ENCODE assay signal across 2 cellular contexts in the genomic region with DNA sequence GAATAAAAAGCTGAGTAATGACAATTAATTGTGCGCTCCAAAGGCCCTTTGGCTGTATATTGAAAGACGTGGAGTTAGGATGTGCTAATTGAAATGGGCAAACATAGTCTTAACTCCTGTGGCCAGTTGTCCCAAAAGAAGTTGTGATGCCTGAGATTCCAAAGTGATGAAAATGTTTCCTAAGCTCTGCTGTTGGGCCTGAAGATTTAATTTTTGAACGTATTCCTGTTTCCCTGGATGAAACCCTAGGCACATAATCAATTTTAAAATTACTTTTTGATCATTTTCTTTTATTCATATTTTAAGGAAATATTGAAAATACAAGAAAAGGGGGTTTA.
TF ChIP-seq lines count a peak whose summit lies in the region.

No MANE protein-coding gene starts in this region.

TF ChIP-seq in IMR-90, 13 proteins besides CTCF, POLR2A, EP300 and RAD21:
- TF ChIP-seq SMC3 (IDR thresholded peaks at IDR 0.05; ENCODE audit: low read depth, low read length) (no peak), NFE2L2 (IDR thresholded peaks at IDR 0.05; ENCODE audit: low read depth, low read length) (no peak), RCOR1 (IDR thresholded peaks at IDR 0.05; ENCODE audit: insufficient replicate concordance, low read length) (no peak), CEBPB (IDR thresholded peaks at IDR 0.05; ENCODE audit: low read depth, low read length) (no peak), MAZ (IDR thresholded peaks at IDR 0.05; ENCODE audit: borderline replicate concordance, low read depth, low read length) (no peak), RFX5 (IDR thresholded peaks at IDR 0.05; ENCODE audit: low read depth, low read length) (no peak), FOS (IDR thresholded peaks at IDR 0.05; ENCODE audit: low read depth, low read length) (no peak), CHD1 (IDR thresholded peaks at IDR 0.05; ENCODE audit: low read depth, low read length) (no peak), MXI1 (IDR thresholded peaks at IDR 0.05; ENCODE audit: borderline replicate concordance, low read depth, low read length) (no peak), BHLHE40 (IDR thresholded peaks at IDR 0.05; ENCODE audit: low read depth, low read length) (no peak), MAFK (IDR thresholded peaks at IDR 0.05; ENCODE audit: low read depth, low read length) (no peak)
- TF ChIP-seq, protein P1, sequence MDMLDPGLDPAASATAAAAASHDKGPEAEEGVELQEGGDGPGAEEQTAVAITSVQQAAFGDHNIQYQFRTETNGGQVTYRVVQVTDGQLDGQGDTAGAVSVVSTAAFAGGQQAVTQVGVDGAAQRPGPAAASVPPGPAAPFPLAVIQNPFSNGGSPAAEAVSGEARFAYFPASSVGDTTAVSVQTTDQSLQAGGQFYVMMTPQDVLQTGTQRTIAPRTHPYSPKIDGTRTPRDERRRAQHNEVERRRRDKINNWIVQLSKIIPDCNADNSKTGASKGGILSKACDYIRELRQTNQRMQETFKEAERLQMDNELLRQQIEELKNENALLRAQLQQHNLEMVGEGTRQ (IDR thresholded peaks at IDR 0.05; ENCODE audit: low read depth, low read length) = no peak
- TF ChIP-seq, protein P2, sequence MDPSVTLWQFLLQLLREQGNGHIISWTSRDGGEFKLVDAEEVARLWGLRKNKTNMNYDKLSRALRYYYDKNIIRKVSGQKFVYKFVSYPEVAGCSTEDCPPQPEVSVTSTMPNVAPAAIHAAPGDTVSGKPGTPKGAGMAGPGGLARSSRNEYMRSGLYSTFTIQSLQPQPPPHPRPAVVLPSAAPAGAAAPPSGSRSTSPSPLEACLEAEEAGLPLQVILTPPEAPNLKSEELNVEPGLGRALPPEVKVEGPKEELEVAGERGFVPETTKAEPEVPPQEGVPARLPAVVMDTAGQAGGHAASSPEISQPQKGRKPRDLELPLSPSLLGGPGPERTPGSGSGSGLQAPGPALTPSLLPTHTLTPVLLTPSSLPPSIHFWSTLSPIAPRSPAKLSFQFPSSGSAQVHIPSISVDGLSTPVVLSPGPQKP (IDR thresholded peaks at IDR 0.05; ENCODE audit: borderline replicate concordance, low read depth, low read length) = no peak

TF ChIP-seq in H1, 55 proteins besides CTCF, POLR2A, EP300 and RAD21:
- no peak for TF ChIP-seq PHF8 (conservative IDR thresholded peaks at IDR 0.05; ENCODE audit: low read depth, low read length)
- TF ChIP-seq, protein P1 (IDR thresholded peaks at IDR 0.05; ENCODE audit: low read length) = no peak
- TF ChIP-seq CREB1 (IDR thresholded peaks at IDR 0.05) = no peak
- no peak for TF ChIP-seq TAF1 (IDR thresholded peaks at IDR 0.05; ENCODE audit: low read depth, low read length)
- no peak for TF ChIP-seq HDAC2 (IDR thresholded peaks at IDR 0.05; ENCODE audit: borderline replicate concordance in 1 of 2, low read depth in 2 of 2, low read length in 2 of 2)
- TF ChIP-seq YY1 (IDR thresholded peaks at IDR 0.05; ENCODE audit: low read depth, low read length) = no peak
- TF ChIP-seq TEAD4 (IDR thresholded peaks at IDR 0.05; ENCODE audit: low read depth, low read length) = no peak
- no peak for TF ChIP-seq ASH2L (IDR thresholded peaks at IDR 0.05; ENCODE audit: low read length)
- no peak for TF ChIP-seq POU5F1 (IDR thresholded peaks at IDR 0.05; ENCODE audit: low read depth, low read length)
- TF ChIP-seq HDAC6 (IDR thresholded peaks at IDR 0.05; ENCODE audit: low read depth, low read length) = no peak
- TF ChIP-seq EGR1 (IDR thresholded peaks at IDR 0.05; ENCODE audit: borderline replicate concordance, low read depth, low read length) = no peak
- TF ChIP-seq SP1 (IDR thresholded peaks at IDR 0.05; ENCODE audit: low read depth, low read length) = no peak
- TF ChIP-seq, protein P3, sequence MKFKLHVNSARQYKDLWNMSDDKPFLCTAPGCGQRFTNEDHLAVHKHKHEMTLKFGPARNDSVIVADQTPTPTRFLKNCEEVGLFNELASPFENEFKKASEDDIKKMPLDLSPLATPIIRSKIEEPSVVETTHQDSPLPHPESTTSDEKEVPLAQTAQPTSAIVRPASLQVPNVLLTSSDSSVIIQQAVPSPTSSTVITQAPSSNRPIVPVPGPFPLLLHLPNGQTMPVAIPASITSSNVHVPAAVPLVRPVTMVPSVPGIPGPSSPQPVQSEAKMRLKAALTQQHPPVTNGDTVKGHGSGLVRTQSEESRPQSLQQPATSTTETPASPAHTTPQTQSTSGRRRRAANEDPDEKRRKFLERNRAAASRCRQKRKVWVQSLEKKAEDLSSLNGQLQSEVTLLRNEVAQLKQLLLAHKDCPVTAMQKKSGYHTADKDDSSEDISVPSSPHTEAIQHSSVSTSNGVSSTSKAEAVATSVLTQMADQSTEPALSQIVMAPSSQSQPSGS (IDR thresholded peaks at IDR 0.05; ENCODE audit: low read length) = no peak
- TF ChIP-seq KDM1A (IDR thresholded peaks at IDR 0.05; ENCODE audit: borderline replicate concordance, low read length) = no peak
- no peak for TF ChIP-seq EZH2 (IDR thresholded peaks at IDR 0.05; ENCODE audit: low read depth, low read length, severe bottlenecking)
- no peak for TF ChIP-seq RFX5 (IDR thresholded peaks at IDR 0.05; ENCODE audit: borderline replicate concordance, low read depth, low read length)
- TF ChIP-seq, protein P4, sequence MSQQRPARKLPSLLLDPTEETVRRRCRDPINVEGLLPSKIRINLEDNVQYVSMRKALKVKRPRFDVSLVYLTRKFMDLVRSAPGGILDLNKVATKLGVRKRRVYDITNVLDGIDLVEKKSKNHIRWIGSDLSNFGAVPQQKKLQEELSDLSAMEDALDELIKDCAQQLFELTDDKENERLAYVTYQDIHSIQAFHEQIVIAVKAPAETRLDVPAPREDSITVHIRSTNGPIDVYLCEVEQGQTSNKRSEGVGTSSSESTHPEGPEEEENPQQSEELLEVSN (IDR thresholded peaks at IDR 0.05) = no peak
- no peak for TF ChIP-seq TBP (IDR thresholded peaks at IDR 0.05; ENCODE audit: low read depth, low read length)
